Comparison of ENCODE assay signal across 8 cellular contexts in genomic region chr5:148382961-148383360, GRCh38. TPM values are rescaled to one million over a fixed set of nuclear protein-coding genes. Genes with fewer than 3 reads are reported as not detected.
DNase-seq lines count a peak whose midpoint lies in the region; ATAC-seq and TF ChIP-seq lines count a peak whose summit lies in the region.

No MANE protein-coding gene starts in this region.

- intact Hi-C loops in dorsolateral prefrontal cortex (cut with DNase I), result no loop called here

- H3K27ac Mint-ChIP-seq in natural killer cell treated with Interleukin-12 subunit alpha and Interleukin-12 subunit beta and Interleukin-15 and Interleukin-18, amount 100 ng/mL, for 72 hours, result peak overlapping the region; percentile 96 to 97

- no peak for ATAC-seq in natural killer cell treated with Interleukin-12 subunit alpha and Interleukin-12 subunit beta and Interleukin-15 and Interleukin-18, amount 100 ng/mL, for 72 hours
- no peak for ATAC-seq in HG03039 (IDR thresholded peaks at IDR 0.05; ENCODE audit: unreplicated experiment)

- peaks cover 6% of the 10 kb centered on the region for H3K9me3 Mint-ChIP-seq in natural killer cell treated with Interleukin-12 subunit alpha and Interleukin-12 subunit beta and Interleukin-15 and Interleukin-18, amount 100 ng/mL, for 72 hours

- H3K27ac ChIP-seq in dorsolateral prefrontal cortex, result peak overlapping the region in 39 of 59 donors; percentile 23 to 94 (median 83)

- no peak for TF ChIP-seq CTCF in LNCaP clone FGC (IDR thresholded peaks at IDR 0.05; ENCODE audit: control insufficient read depth, extremely low read depth, insufficient read depth)
- TF ChIP-seq CTCF in dorsolateral prefrontal cortex (IDR thresholded peaks at IDR 0.05 in 54 of 56, conservative IDR thresholded peaks at IDR 0.05 in 2 of 56; ENCODE audit: low read depth in 1 of 56, partially characterized antibody in 56 of 56), result no peak

- H3K4me3 ChIP-seq in LNCaP clone FGC (ENCODE audit: low read depth, low read length) (peak overlapping the region; percentile 90), dorsolateral prefrontal cortex (peak overlapping the region; percentile 61 to 99 (median 90))

- DNase-seq in Ammon's horn (ENCODE audit: low spot score) (peak; percentile 10), LNCaP clone FGC (ENCODE audit: low read depth) (no peak), dorsolateral prefrontal cortex (no peak), NOMO-1 treated with dmso at 0.1 percent for 144 hours (lab: John Stamatoyannopoulos, UW; ENCODE audit: unreplicated experiment) (no peak), NCI-H1417 treated with DMSO at 0.1 percent for 48 hours (lab: John Stamatoyannopoulos, UW) (no peak), cerebellum (ENCODE audit: low spot score) (no peak)
- DNase-seq in natural killer cell treated with Interleukin-12 subunit alpha and Interleukin-12 subunit beta and Interleukin-15 and Interleukin-18, amount 100 ng/mL, for 72 hours (ENCODE audit: low spot score), result no peak

- H3K4me1 Mint-ChIP-seq in natural killer cell treated with Interleukin-12 subunit alpha and Interleukin-12 subunit beta and Interleukin-15 and Interleukin-18, amount 100 ng/mL, for 72 hours (ENCODE audit: low read depth in 2 of 2), result peaks cover 37 to 49% of the 10 kb centered on the region in 2 donors

- peak overlapping the region; percentile 94 for H3K4me3 Mint-ChIP-seq in natural killer cell treated with Interleukin-12 subunit alpha and Interleukin-12 subunit beta and Interleukin-15 and Interleukin-18, amount 100 ng/mL, for 72 hours

- peaks cover 0 to 2% of the 10 kb centered on the region in 2 donors for H3K27me3 Mint-ChIP-seq in natural killer cell treated with Interleukin-12 subunit alpha and Interleukin-12 subunit beta and Interleukin-15 and Interleukin-18, amount 100 ng/mL, for 72 hours

- no peaks in the 10 kb centered on the region for H3K27me3 ChIP-seq in dorsolateral prefrontal cortex

- peaks cover 31% of the 10 kb centered on the region for H3K36me3 Mint-ChIP-seq in natural killer cell treated with Interleukin-12 subunit alpha and Interleukin-12 subunit beta and Interleukin-15 and Interleukin-18, amount 100 ng/mL, for 72 hours

RNA-seq across cellular contexts. Expression of gene FBXO38, which starts 0.8 kb away (rescaled TPM):
- 10 to 100 TPM; 40.2 to 79.9 (median 55.3) TPM for total RNA-seq in dorsolateral prefrontal cortex
- total RNA-seq in natural killer cell treated with Interleukin-12 subunit alpha and Interleukin-12 subunit beta and Interleukin-15 and Interleukin-18, amount 100 ng/mL, for 72 hours, result 10 to 100 TPM; 58.2 to 65.7 TPM
- 94.8 TPM for total RNA-seq in cerebellum

RNA-seq across cellular contexts. Expression of gene SPINK9, which starts 47.6 kb away (rescaled TPM):
- total RNA-seq in dorsolateral prefrontal cortex (1 to 10 TPM in 22 of 120 experiments, under 1 TPM in 5, not detected in 93; 0.87 to 3.5 (median 1.2) TPM), cerebellum (not detected)
- not detected for total RNA-seq in natural killer cell treated with Interleukin-12 subunit alpha and Interleukin-12 subunit beta and Interleukin-15 and Interleukin-18, amount 100 ng/mL, for 72 hours
